ENCODE assay signal across 21 cellular contexts in genomic region chr2:51218057-51218456, GRCh38.
DNase-seq lines count a peak whose midpoint lies in the region; ATAC-seq and TF ChIP-seq lines count a peak whose summit lies in the region.
"Had no signal": no experiment of that assay in that cellular context is flagged by ENCODE, and none has a peak within 500 bp of the region (broad histone marks: within the 10 kb centered on the region; RNA-seq: fewer than 3 reads in every experiment).

No MANE protein-coding gene starts in this region.

- BruUV-seq in A673 (replicated peaks; lab: Mats Ljungman, UMichigan): no TSS peak

- no peak overlapping the region for H3K4me2 ChIP-seq in osteoblast (ENCODE audit: insufficient read depth, low read length)

- no peak overlapping the region for H3K27ac Mint-ChIP-seq in glutamatergic neuron (ENCODE audit: unreplicated experiment)
- H3K27ac Mint-ChIP-seq: CD14-positive monocyte; CD4-positive, alpha-beta memory T cell had no signal

- no peak for TF ChIP-seq CTCF in A673 (conservative IDR thresholded peaks at IDR 0.05; ENCODE audit: low read depth, low read length)
- no peak for TF ChIP-seq CTCF in brain microvascular endothelial cell (IDR thresholded peaks at IDR 0.05; ENCODE audit: low read depth, low read length, missing control alignments)
- TF ChIP-seq CTCF in osteoblast (IDR thresholded peaks at IDR 0.05; ENCODE audit: extremely low read depth, low read depth, low read length): no peak
- TF ChIP-seq CTCF in glutamatergic neuron (IDR thresholded peaks at IDR 0.05; ENCODE audit: partially characterized antibody, unreplicated experiment): no peak

- H3K79me2 ChIP-seq in osteoblast (ENCODE audit: insufficient read depth, low read length): no peaks in the 10 kb centered on the region

- CTCF ChIA-PET in A673 (lab: Charles Lee): no interaction called here

- no peak for ATAC-seq in GM18517 (IDR thresholded peaks at IDR 0.05; ENCODE audit: unreplicated experiment)

- POLR2A ChIA-PET in A673 (lab: Charles Lee; ENCODE audit: low non-redundant PET): no interaction called here

- H3K4me1 ChIP-seq in A673 (ENCODE audit: insufficient read depth, low read length, poor library complexity, severe bottlenecking): peaks cover 46% of the 10 kb centered on the region
- H3K4me1 ChIP-seq in osteoblast (ENCODE audit: insufficient read depth, low read length): no peaks in the 10 kb centered on the region
- H3K4me1 ChIP-seq: BE2C had no signal

- H2AFZ ChIP-seq in osteoblast (ENCODE audit: low read length): no peak overlapping the region
- H2AFZ ChIP-seq: GM23248 had no signal

- H3K27ac ChIP-seq in A673 (ENCODE audit: low read depth, low read length, poor library complexity, severe bottlenecking) (no peak overlapping the region), brain microvascular endothelial cell (peak overlapping the region; percentile 21), osteoblast (ENCODE audit: low read depth, low read length) (no peak overlapping the region)
- H3K27ac ChIP-seq: BLaER1 treated with 17β-estradiol and CSF1 and Interleukin-3, amounts not matched to agents 10 nM and 100 nM; GM23248 had no signal

- H3K9me3 Mint-ChIP-seq in glutamatergic neuron (ENCODE audit: unreplicated experiment): no peaks in the 10 kb centered on the region

- H3K36me3 ChIP-seq in A673 (ENCODE audit: insufficient read depth, low read length, poor library complexity, severe bottlenecking): no peaks in the 10 kb centered on the region
- H3K36me3 ChIP-seq in brain microvascular endothelial cell (replicated peaks): no peaks in the 10 kb centered on the region
- H3K36me3 ChIP-seq in osteoblast (ENCODE audit: insufficient read depth, low read length): no peaks in the 10 kb centered on the region
- H3K36me3 ChIP-seq: BE2C; BLaER1 treated with 17β-estradiol and CSF1 and Interleukin-3, amounts not matched to agents 10 nM and 100 nM had no signal

- no peaks in the 10 kb centered on the region for H3K36me3 Mint-ChIP-seq in glutamatergic neuron (ENCODE audit: unreplicated experiment)
- H3K36me3 Mint-ChIP-seq: CD14-positive monocyte; CD4-positive, alpha-beta memory T cell had no signal

- DNase-seq in A673 (ENCODE audit: low spot score) (peak; percentile 46), HT1080 (ENCODE audit: low read depth) (peak; percentile 78), brain microvascular endothelial cell (peak; percentile 11), osteoblast (ENCODE audit: insufficient read length, low spot score, missing footprints) (peak; percentile 17), glutamatergic neuron (no peak)
- DNase-seq in stimulated activated CD4-positive, alpha-beta T cell treated with anti-CD3 and anti-CD28 coated beads, Interleukin-4, amount 100 ng/mL, for 1 hour: no peak
- DNase-seq: ACHN; AML-193; BE2C; Calu3; CD4-positive, alpha-beta memory T cell; COR-L47; DMS53; DMS79 treated with DMSO at 0.1 percent for 48 hours; GF-D8; GM23248; H7; HCEC 1CT had no signal

- H3K4me3 ChIP-seq in A673 (ENCODE audit: low read depth, low read length, poor library complexity, severe bottlenecking) (no peak overlapping the region), brain microvascular endothelial cell (ENCODE audit: low read depth, low read length) (no peak overlapping the region), osteoblast (ENCODE audit: insufficient read depth, low read length) (no peak overlapping the region)
- H3K4me3 ChIP-seq: BLaER1 treated with 17β-estradiol and CSF1 and Interleukin-3, amounts not matched to agents 10 nM and 100 nM; GM23248 had no signal

- H3K4me1 Mint-ChIP-seq in glutamatergic neuron (ENCODE audit: low read depth, unreplicated experiment): no peaks in the 10 kb centered on the region
- H3K4me1 Mint-ChIP-seq: CD4-positive, alpha-beta memory T cell had no signal

- no peaks in the 10 kb centered on the region for H3K9me3 ChIP-seq in A673 (ENCODE audit: low read depth, low read length, poor library complexity, severe bottlenecking)
- H3K9me3 ChIP-seq in osteoblast (ENCODE audit: low read depth, low read length): no peaks in the 10 kb centered on the region
- H3K9me3 ChIP-seq: BE2C; BLaER1 treated with 17β-estradiol and CSF1 and Interleukin-3, amounts not matched to agents 10 nM and 100 nM had no signal

- H3K4me3 Mint-ChIP-seq in glutamatergic neuron (ENCODE audit: unreplicated experiment): no peak overlapping the region
- H3K4me3 Mint-ChIP-seq: CD14-positive monocyte; CD4-positive, alpha-beta memory T cell had no signal

- H3K27me3 ChIP-seq in A673 (replicated peaks; ENCODE audit: insufficient read depth, low read depth, low read length, poor library complexity) (no peaks in the 10 kb centered on the region), brain microvascular endothelial cell (replicated peaks) (no peaks in the 10 kb centered on the region), osteoblast (ENCODE audit: insufficient read depth, low read length) (no peaks in the 10 kb centered on the region)
- H3K27me3 ChIP-seq: BE2C; BLaER1 treated with 17β-estradiol and CSF1 and Interleukin-3, amounts not matched to agents 10 nM and 100 nM had no signal

- no peaks in the 10 kb centered on the region for H4K20me1 ChIP-seq in osteoblast (ENCODE audit: insufficient read depth, low read length)
- H4K20me1 ChIP-seq: BLaER1 treated with 17β-estradiol and CSF1 and Interleukin-3, amounts not matched to agents 10 nM and 100 nM had no signal

- no peaks in the 10 kb centered on the region for H3K27me3 Mint-ChIP-seq in glutamatergic neuron (ENCODE audit: unreplicated experiment)
- H3K27me3 Mint-ChIP-seq: CD4-positive, alpha-beta memory T cell had no signal

- intact Hi-C loops in A673 (cut with micrococcal nuclease; ENCODE audit: unreplicated experiment): no loop called here

- in situ Hi-C loops in brain microvascular endothelial cell (cut with HindIII; ENCODE audit: low pct_ligation_motif_present, low sequenced_read_pairs): no loop called here

Comparison
In these comparisons a context has a peak if more than half of its experiments do, and no peak if none do; other contexts are left out.
1. DNase-seq: peak in A673 (single experiment), HT1080 (single experiment), brain microvascular endothelial cell (single experiment) and osteoblast (single experiment); none in stimulated activated CD4-positive, alpha-beta T cell treated with anti-CD3 and anti-CD28 coated beads, Interleukin-4, amount 100 ng/mL, for 1 hour (single experiment) and glutamatergic neuron (single experiment).